Comparison of ENCODE assay signal across 16 cellular contexts in the genomic region with DNA sequence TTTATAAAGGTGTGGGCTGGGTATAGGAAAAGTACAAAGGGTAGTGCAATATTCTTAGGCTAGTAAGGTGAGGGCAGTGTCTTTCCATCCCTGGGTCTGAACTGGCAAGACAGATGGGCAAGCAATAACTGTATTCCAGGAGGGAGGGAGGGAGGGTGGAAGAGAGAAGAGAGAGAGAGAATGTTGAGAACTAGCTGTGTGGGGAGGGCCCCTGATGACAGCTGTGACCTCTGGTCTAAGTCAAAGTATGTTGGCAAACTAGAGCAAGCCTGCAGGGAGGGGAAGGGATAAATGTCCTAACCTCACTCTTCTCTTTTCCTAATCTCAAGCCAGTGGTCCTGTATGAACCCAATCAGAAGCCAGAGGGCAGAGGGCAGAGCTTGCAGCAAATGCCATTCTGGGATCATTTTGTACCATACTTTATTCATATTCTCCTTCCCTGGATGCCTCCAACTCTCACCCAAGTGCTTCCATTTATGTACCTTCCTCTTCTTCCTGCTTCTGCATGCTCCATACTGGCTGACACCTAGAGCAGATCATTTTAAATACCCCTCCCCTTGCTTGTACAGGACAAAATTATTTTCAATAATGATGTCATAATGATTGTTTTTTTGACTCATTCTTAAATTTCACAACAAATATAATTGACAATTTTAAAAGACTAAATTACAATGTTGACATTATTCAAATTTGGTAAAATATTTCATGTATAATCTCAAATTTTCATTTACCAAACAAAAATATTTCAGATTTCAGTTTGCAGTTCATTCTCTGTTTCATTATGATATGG.
DNase-seq lines count a peak whose midpoint lies in the region; ATAC-seq and TF ChIP-seq lines count a peak whose summit lies in the region.
"Had no signal": no experiment of that assay in that cellular context is flagged by ENCODE, and none has a peak within 500 bp of the region (broad histone marks: within the 10 kb centered on the region; RNA-seq: fewer than 3 reads in every experiment).

No MANE protein-coding gene starts in this region.

- intact Hi-C loops in heart left ventricle (cut with DNase I): no loop called here

- TF ChIP-seq CTCF in heart left ventricle (IDR thresholded peaks at IDR 0.05): no peak

- peak overlapping the region in 9 of 12 donors; percentile 33 to 67 (median 62) for H3K27ac ChIP-seq in heart left ventricle
- H3K27ac ChIP-seq: GM23248, HL-60 had no signal

- no peaks in the 10 kb centered on the region for H3K27me3 ChIP-seq in heart left ventricle
- H3K27me3 ChIP-seq: BE2C had no signal

- H3K4me1 ChIP-seq in heart left ventricle: peaks cover 0 to 28% (median 2%) of the 10 kb centered on the region in 12 donors

- H3K36me3 ChIP-seq in heart left ventricle: no peaks in the 10 kb centered on the region
- H3K36me3 ChIP-seq: BE2C had no signal

- no peak for TF ChIP-seq POLR2A in heart left ventricle (IDR thresholded peaks at IDR 0.05)

- DNase-seq in DMS 273 treated with DMSO at 0.1 percent for 48 hours (lab: John Stamatoyannopoulos, UW) (peak; percentile 34), NCI-H82 (lab: John Stamatoyannopoulos, UW) (peak; percentile 85), heart left ventricle (peak in 4 of 5 donors; percentile 41 to 63 (median 52)), myocyte (ENCODE audit: low read depth) (peak; percentile 79), T-helper 1 cell (no peak)
- DNase-seq in activated effector memory CD4-positive, alpha-beta T cell treated with Interleukin-2 at 50 U/mL for 16 hours: no peak
- DNase-seq: BE2C; CD4-positive, alpha-beta memory T cell; GM23248; NCI-H1694; NCI-H446 treated with DMSO at 0.1 percent for 48 hours; RPMI8226 had no signal

- ATAC-seq in heart left ventricle (peak; percentile 84 to 96 (median 90)), HG02763 (IDR thresholded peaks at IDR 0.05; ENCODE audit: unreplicated experiment) (no peak)
- ATAC-seq: HCT116 had no signal

- no peaks in the 10 kb centered on the region for H3K9me3 ChIP-seq in heart left ventricle
- H3K9me3 ChIP-seq: BE2C had no signal

- H3K4me3 ChIP-seq in heart left ventricle: no peak overlapping the region
- H3K4me3 ChIP-seq: GM23248, K562 had no signal

Comparison
In these comparisons a context has a peak if more than half of its experiments do, and no peak if none do; other contexts are left out.
1. DNase-seq: peak in DMS 273 treated with DMSO at 0.1 percent for 48 hours (single experiment), NCI-H82 (single experiment), heart left ventricle (4 of 5) and myocyte (single experiment); none in T-helper 1 cell (0 of 5) and activated effector memory CD4-positive, alpha-beta T cell treated with Interleukin-2 at 50 U/mL for 16 hours (single experiment).